ENCODE assay signal across 18 cellular contexts in genomic region chr10:114629824-114630430, GRCh38. TPM values are rescaled to one million over a fixed set of nuclear protein-coding genes. Genes with fewer than 3 reads are reported as not detected.
DNase-seq lines count a peak whose midpoint lies in the region; ATAC-seq and TF ChIP-seq lines count a peak whose summit lies in the region.
"Had no signal": no experiment of that assay in that cellular context is flagged by ENCODE, and none has a peak within 500 bp of the region (broad histone marks: within the 10 kb centered on the region; RNA-seq: fewer than 3 reads in every experiment).

No MANE protein-coding gene starts in this region.

- H3K4me3 ChIP-seq in Panc1 (ENCODE audit: low read depth in 2 of 2, low read length in 2 of 2) (peak overlapping the region; percentile 73 to 78), subcutaneous abdominal adipose tissue (ENCODE audit: low read depth in 1 of 5, low read length in 5 of 5) (no peak overlapping the region), prostate gland (no peak overlapping the region)
- H3K4me3 ChIP-seq: HAP-1, left lung had no signal

- peaks cover 83% of the 10 kb centered on the region for H3K4me1 ChIP-seq in Panc1 (ENCODE audit: control insufficient read depth, insufficient read depth, low read length)
- H3K4me1 ChIP-seq in subcutaneous abdominal adipose tissue (ENCODE audit: control insufficient read depth in 5 of 5, insufficient read depth in 5 of 5, low read length in 5 of 5) = peaks cover 2 to 70% (median 35%) of the 10 kb centered on the region in 5 donors
- H3K4me1 ChIP-seq in prostate gland (replicated peaks) = peaks cover 8% of the 10 kb centered on the region

- TF ChIP-seq CTCF in Panc1 (IDR thresholded peaks at IDR 0.05) (no peak), prostate gland (IDR thresholded peaks at IDR 0.05) (no peak)

- DNase-seq in Panc1 (ENCODE audit: low read depth, low spot score) (no peak), epithelial cell of prostate (ENCODE audit: low read depth, low spot score) (no peak), kidney tubule cell (ENCODE audit: low spot score) (peak; percentile 65), amniotic stem cell (lab: John Stamatoyannopoulos, UW) (no peak), medulla oblongata (ENCODE audit: extremely low spot score) (no peak), prostate gland (ENCODE audit: low spot score) (no peak)
- DNase-seq: activated naive CD4-positive, alpha-beta T cell treated with anti-CD3 and anti-CD28 coated beads for 36 hours; BE2C; DMS153; dorsolateral prefrontal cortex; left lung; naive thymus-derived CD4-positive, alpha-beta T cell; NCI-H1436; SHP77; stimulated activated CD4-positive, alpha-beta T cell treated with anti-CD3 and anti-CD28 coated beads, Interleukin-4, amount 100 ng/mL, for 24 hours; T-helper 2 cell had no signal

- no peaks in the 10 kb centered on the region for H3K36me3 ChIP-seq in Panc1 (ENCODE audit: control insufficient read depth, insufficient read depth, low read length)
- H3K36me3 ChIP-seq in subcutaneous abdominal adipose tissue (ENCODE audit: control insufficient read depth in 5 of 5, insufficient read depth in 5 of 5, low read length in 5 of 5) = peaks cover 0 to 3% (median 0%) of the 10 kb centered on the region in 5 donors
- H3K36me3 ChIP-seq in prostate gland = no peaks in the 10 kb centered on the region
- H3K36me3 ChIP-seq: BE2C, HAP-1, left lung had no signal

- in situ Hi-C loops in Panc1 (cut with HindIII; ENCODE audit: low pct_unique_long_range_greater_than_20kb, low sequenced_read_pairs) = no loop called here

- no peak for ATAC-seq in Panc1
- ATAC-seq: left lung; naive thymus-derived CD4-positive, alpha-beta T cell had no signal

- H3K27ac ChIP-seq in Panc1 (ENCODE audit: low read length) = peak overlapping the region; percentile 96
- peak overlapping the region; percentile 25 for H3K27ac ChIP-seq in epithelial cell of prostate
- peak overlapping the region; percentile 19 for H3K27ac ChIP-seq in subcutaneous abdominal adipose tissue (ENCODE audit: low read depth, low read length)
- H3K27ac ChIP-seq in prostate gland = no peak overlapping the region
- H3K27ac ChIP-seq: left lung had no signal

- TF ChIP-seq POLR2A in prostate gland (IDR thresholded peaks at IDR 0.05) = no peak

- H3K9me3 ChIP-seq in Panc1 (ENCODE audit: control insufficient read depth, insufficient read depth, low read depth, low read length) = no peaks in the 10 kb centered on the region; the same call in 1 of the 2 replicates
- no peaks in the 10 kb centered on the region for H3K9me3 ChIP-seq in subcutaneous abdominal adipose tissue (ENCODE audit: control insufficient read depth in 5 of 5, low read length in 5 of 5)
- H3K9me3 ChIP-seq in prostate gland = no peaks in the 10 kb centered on the region
- H3K9me3 ChIP-seq: BE2C, HAP-1, left lung had no signal

- intact Hi-C loops in Panc1 (cut with micrococcal nuclease; ENCODE audit: unreplicated experiment) = loop anchor here (5.0 to 10.0 kb wide), 4 partner anchors 52 to 157 kb away; no protein-coding TSS in a partner anchor
- intact Hi-C loops in prostate gland (cut with DNase I) = no loop called here

- CTCF ChIA-PET in Panc1 (lab: Charles Lee) = interaction anchor here (0.5 kb wide), 1 partner anchor 1502 kb away, joined by 7 read pairs; no protein-coding TSS in a partner anchor

- WGBS in prostate gland = 94% methylated on average over 3 of the region's 3 CpGs

- H3K27me3 ChIP-seq in Panc1 (ENCODE audit: control insufficient read depth, insufficient read depth, low read length) = no peaks in the 10 kb centered on the region
- peaks cover 0 to 6% (median 0%) of the 10 kb centered on the region in 5 donors for H3K27me3 ChIP-seq in subcutaneous abdominal adipose tissue (ENCODE audit: control insufficient read depth in 5 of 5, insufficient read depth in 4 of 5, low read length in 5 of 5)
- H3K27me3 ChIP-seq in prostate gland (replicated peaks; ENCODE audit: insufficient read depth) = peaks cover 8% of the 10 kb centered on the region
- H3K27me3 ChIP-seq: BE2C had no signal

- POLR2A ChIA-PET in Panc1 (lab: Charles Lee) = interaction anchor here (0.5 to 1.2 kb wide), 3 partner anchors 12 to 99 kb away, joined by 3 to 6 read pairs (median 4); no protein-coding TSS in a partner anchor

- no peak overlapping the region for H3K9ac ChIP-seq in subcutaneous abdominal adipose tissue (ENCODE audit: low read length in 5 of 5)

- BruUV-seq in Panc1 (replicated peaks; lab: Mats Ljungman, UMichigan) = no TSS peak

RNA-seq across cellular contexts. Expression of gene ABLIM1, which starts 28.1 kb away (rescaled TPM):
- total RNA-seq in Panc1 (2021; ENCODE audit: unreplicated experiment) (274 TPM), prostate gland (100 to 1,000 TPM in 1 of 2 donors, 10 to 100 TPM in 1; 43.9 to 138 TPM)
- polyA plus RNA-seq in Panc1 (2012; ENCODE audit: insufficient read length) = 97.4 TPM

Comparison
In these comparisons a context has a peak if more than half of its experiments do, and no peak if none do; other contexts are left out.
1. H3K27ac ChIP-seq: peak in Panc1 (single experiment), epithelial cell of prostate (single experiment) and subcutaneous abdominal adipose tissue (single experiment); none in prostate gland (0 of 2).
2. H3K4me3 ChIP-seq: peak in Panc1 (2 of 2); none in subcutaneous abdominal adipose tissue (0 of 5) and prostate gland (0 of 2).